Comparison of ENCODE assay signal across 9 cellular contexts in genomic region chr7:43108255-43109011, GRCh38. TPM values are rescaled to one million over a fixed set of nuclear protein-coding genes. Genes with fewer than 3 reads are reported as not detected.
DNase-seq lines count a peak whose midpoint lies in the region; ATAC-seq and TF ChIP-seq lines count a peak whose summit lies in the region.
"Had no signal": no experiment of that assay in that cellular context is flagged by ENCODE, and none has a peak within 500 bp of the region (broad histone marks: within the 10 kb centered on the region; RNA-seq: fewer than 3 reads in every experiment).

No MANE protein-coding gene starts in this region.

- no peak overlapping the region for H3K4me3 ChIP-seq in MG63
- no peak overlapping the region for H3K4me3 ChIP-seq in mesendoderm (ENCODE audit: low read length)
- H3K4me3 ChIP-seq: skin epidermis had no signal

- no peak overlapping the region for H3K27ac ChIP-seq in mesendoderm (ENCODE audit: low read depth, low read length)
- H3K27ac ChIP-seq: skin epidermis had no signal

- H4K8ac ChIP-seq in mesendoderm (ENCODE audit: low read depth, low read length): no peak overlapping the region

- H3K27ac Mint-ChIP-seq in activated B cell treated with CpG ODN at 0.5 μM for 24 hours: no peak overlapping the region

- no peak overlapping the region for H2BK15ac ChIP-seq in mesendoderm (replicated peaks; ENCODE audit: low read depth)

- peaks cover 2% of the 10 kb centered on the region for H3K4me1 Mint-ChIP-seq in activated B cell treated with CpG ODN at 0.5 μM for 24 hours

- peak overlapping the region; percentile 44 for H3K4ac ChIP-seq in mesendoderm (ENCODE audit: low read depth, low read length)

- no peaks in the 10 kb centered on the region for H3K79me1 ChIP-seq in mesendoderm (ENCODE audit: low read length)

- H4K5ac ChIP-seq in mesendoderm (ENCODE audit: low read length): peak overlapping the region; percentile 76

- no peak overlapping the region for H3K23ac ChIP-seq in mesendoderm (ENCODE audit: low read length)

- H3K4me3 Mint-ChIP-seq in activated B cell treated with CpG ODN at 0.5 μM for 24 hours: no peak overlapping the region

- H2AK5ac ChIP-seq in mesendoderm (ENCODE audit: low read length): no peak overlapping the region

- H3K4me1 ChIP-seq in mesendoderm (ENCODE audit: control insufficient read depth, low read depth, low read length): no peaks in the 10 kb centered on the region

- peaks cover 5% of the 10 kb centered on the region; the same call in 1 of the 2 replicates for H3K9me3 ChIP-seq in MG63

- intact Hi-C loops in activated B cell treated with CpG ODN at 0.5 μM for 24 hours (cut with micrococcal nuclease): loop anchor here (1.0 kb wide), 1 partner anchor 167 kb away; no protein-coding TSS in a partner anchor

- H2BK120ac ChIP-seq in mesendoderm (ENCODE audit: low read depth, low read length): no peak overlapping the region

- POLR2A ChIA-PET in activated B cell treated with CpG ODN at 0.5 μM for 24 hours (lab: Charles Lee): no interaction called here

- CTCF ChIA-PET in activated B cell treated with CpG ODN at 0.5 μM for 24 hours (lab: Charles Lee): interaction anchor here (0.6 to 1.6 kb wide), 3 partner anchors 166 to 725 kb away, joined by 3 to 4 read pairs (median 3); no protein-coding TSS in a partner anchor

- H3K9me3 Mint-ChIP-seq in activated B cell treated with CpG ODN at 0.5 μM for 24 hours: no peaks in the 10 kb centered on the region

- ATAC-seq in HG02588 (IDR thresholded peaks at IDR 0.05; ENCODE audit: unreplicated experiment) (peak; percentile 96), activated B cell treated with CpG ODN at 0.5 μM for 24 hours (ENCODE audit: low read depth) (peak; percentile 56)
- ATAC-seq in stimulated activated naive CD8-positive, alpha-beta T cell treated with anti-CD3 and anti-CD28 coated beads, Interleukin-15, Interleukin-2, amounts not matched to agents 100 U/mL and 50 U/mL, for 24 hours: peak; percentile 69

- H3K9ac ChIP-seq in mesendoderm (ENCODE audit: low read length): no peak overlapping the region

- no peaks in the 10 kb centered on the region for H3K36me3 Mint-ChIP-seq in activated B cell treated with CpG ODN at 0.5 μM for 24 hours (ENCODE audit: low read depth)

- peak overlapping the region; percentile 43 for H3K18ac ChIP-seq in mesendoderm (ENCODE audit: low read length)

- no CpG with 5 or more reads among the region's 3 CpGs for WGBS in mesendoderm (ENCODE audit: extremely low coverage, insufficient coverage, low lambda C conversion rate)

- peak; percentile 59 for TF ChIP-seq CTCF in activated B cell treated with CpG ODN at 0.5 μM for 24 hours (IDR thresholded peaks at IDR 0.05)

- no peak overlapping the region for H2BK5ac ChIP-seq in mesendoderm (ENCODE audit: low read length)

- H3K36me3 ChIP-seq in MG63: no peaks in the 10 kb centered on the region
- no peaks in the 10 kb centered on the region for H3K36me3 ChIP-seq in mesendoderm (ENCODE audit: control insufficient read depth, insufficient read depth, low read length)

- no peaks in the 10 kb centered on the region for H3K79me2 ChIP-seq in mesendoderm (ENCODE audit: control insufficient read depth, insufficient read depth, low read length)

- H3K27me3 Mint-ChIP-seq in activated B cell treated with CpG ODN at 0.5 μM for 24 hours: peaks cover 34% of the 10 kb centered on the region

- peaks cover 29% of the 10 kb centered on the region for H3K27me3 ChIP-seq in MG63
- no peaks in the 10 kb centered on the region for H3K27me3 ChIP-seq in mesendoderm (ENCODE audit: insufficient read depth, low read length, poor library complexity)

- H3K4me2 ChIP-seq in mesendoderm (ENCODE audit: low read length): no peak overlapping the region

- DNase-seq in activated effector memory CD4-positive, alpha-beta T cell treated with anti-CD3 and anti-CD28 coated beads, Interleukin-2, amount 50 U/mL, for 16 hours: peak; percentile 73
- DNase-seq in activated effector memory CD4-positive, alpha-beta T cell treated with Interleukin-2 at 50 U/mL for 16 hours: no peak
- DNase-seq in MG63: peak; percentile 62
- DNase-seq in activated B cell treated with CpG ODN at 0.5 μM for 24 hours: peak; percentile 30
- peak; percentile 12 for DNase-seq in effector CD4-positive, alpha-beta T cell
- peak; percentile 87 for DNase-seq in mesendoderm
- peak; percentile 70 for DNase-seq in stimulated activated naive CD8-positive, alpha-beta T cell treated with anti-CD3 and anti-CD28 coated beads, Interleukin-15, Interleukin-2, amounts not matched to agents 100 U/mL and 50 U/mL, for 24 hours

- peak overlapping the region; percentile 63 for H3K56ac ChIP-seq in mesendoderm (ENCODE audit: low read length)

RNA-seq across cellular contexts. Expression of gene HECW1, which starts 4.0 kb away (rescaled TPM):
- total RNA-seq in MG63 (2014; rRNA removed; shearing (Covaris generic); ENCODE audit: low replicate concordance): 1.7 and 18.4 TPM in 2 replicates
- total RNA-seq in activated B cell treated with CpG ODN at 0.5 μM for 24 hours: not detected in 2 replicates
- 2.2 TPM for polyA plus RNA-seq in mesendoderm (2013, experiment 1 of 2)
- 1.5 TPM for polyA plus RNA-seq in mesendoderm (2013, experiment 2 of 2)
